Comparison of ENCODE assay signal across 1 cellular context in the genomic region with DNA sequence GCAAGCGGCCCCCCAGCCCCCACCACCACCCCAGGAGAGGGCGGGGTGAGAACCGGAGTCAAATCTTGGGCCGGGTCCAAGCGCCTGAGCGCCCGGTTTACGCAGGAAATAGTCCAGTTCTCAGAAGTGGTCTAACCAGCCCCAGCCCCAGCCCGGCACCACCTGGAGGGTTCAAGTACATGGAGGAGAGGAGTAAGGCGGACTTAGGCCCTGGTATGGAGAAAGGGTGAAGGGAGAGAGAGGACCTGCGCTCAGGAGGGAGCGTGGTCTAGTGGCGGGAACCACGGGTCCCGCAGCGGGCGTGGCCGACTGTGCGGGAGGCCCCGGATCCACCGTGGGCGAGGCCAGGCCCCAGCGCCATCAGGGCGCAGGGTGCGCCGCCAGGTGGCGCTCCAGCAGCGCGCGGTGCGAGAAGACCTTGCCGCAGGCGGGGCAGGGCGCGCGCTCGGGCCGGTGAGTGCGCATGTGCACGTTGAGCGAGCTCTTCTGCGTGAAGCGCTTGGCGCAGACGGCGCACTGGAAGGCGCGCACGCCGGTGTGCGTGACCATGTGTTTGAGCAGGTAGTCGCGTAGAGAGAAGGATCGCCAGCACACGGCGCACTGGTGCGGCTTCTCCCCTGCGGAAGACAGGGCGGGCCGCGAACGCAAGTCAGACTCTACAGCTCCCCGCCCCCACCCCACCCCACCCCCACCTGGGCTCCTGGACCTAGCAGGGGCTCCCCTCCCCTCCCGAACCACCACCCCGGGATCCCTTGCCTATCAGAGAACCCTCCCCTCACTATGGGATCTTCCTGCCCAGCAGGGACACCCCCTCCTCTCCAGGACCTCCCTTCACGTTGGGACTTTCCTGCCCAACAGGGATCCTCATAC.
TF ChIP-seq lines count a peak whose summit lies in the region.

No MANE protein-coding gene starts in this region.

TF ChIP-seq in K562, 482 proteins besides CTCF, POLR2A, EP300 and RAD21 (continued from another document and continues in another):
- TF ChIP-seq, protein P1, sequence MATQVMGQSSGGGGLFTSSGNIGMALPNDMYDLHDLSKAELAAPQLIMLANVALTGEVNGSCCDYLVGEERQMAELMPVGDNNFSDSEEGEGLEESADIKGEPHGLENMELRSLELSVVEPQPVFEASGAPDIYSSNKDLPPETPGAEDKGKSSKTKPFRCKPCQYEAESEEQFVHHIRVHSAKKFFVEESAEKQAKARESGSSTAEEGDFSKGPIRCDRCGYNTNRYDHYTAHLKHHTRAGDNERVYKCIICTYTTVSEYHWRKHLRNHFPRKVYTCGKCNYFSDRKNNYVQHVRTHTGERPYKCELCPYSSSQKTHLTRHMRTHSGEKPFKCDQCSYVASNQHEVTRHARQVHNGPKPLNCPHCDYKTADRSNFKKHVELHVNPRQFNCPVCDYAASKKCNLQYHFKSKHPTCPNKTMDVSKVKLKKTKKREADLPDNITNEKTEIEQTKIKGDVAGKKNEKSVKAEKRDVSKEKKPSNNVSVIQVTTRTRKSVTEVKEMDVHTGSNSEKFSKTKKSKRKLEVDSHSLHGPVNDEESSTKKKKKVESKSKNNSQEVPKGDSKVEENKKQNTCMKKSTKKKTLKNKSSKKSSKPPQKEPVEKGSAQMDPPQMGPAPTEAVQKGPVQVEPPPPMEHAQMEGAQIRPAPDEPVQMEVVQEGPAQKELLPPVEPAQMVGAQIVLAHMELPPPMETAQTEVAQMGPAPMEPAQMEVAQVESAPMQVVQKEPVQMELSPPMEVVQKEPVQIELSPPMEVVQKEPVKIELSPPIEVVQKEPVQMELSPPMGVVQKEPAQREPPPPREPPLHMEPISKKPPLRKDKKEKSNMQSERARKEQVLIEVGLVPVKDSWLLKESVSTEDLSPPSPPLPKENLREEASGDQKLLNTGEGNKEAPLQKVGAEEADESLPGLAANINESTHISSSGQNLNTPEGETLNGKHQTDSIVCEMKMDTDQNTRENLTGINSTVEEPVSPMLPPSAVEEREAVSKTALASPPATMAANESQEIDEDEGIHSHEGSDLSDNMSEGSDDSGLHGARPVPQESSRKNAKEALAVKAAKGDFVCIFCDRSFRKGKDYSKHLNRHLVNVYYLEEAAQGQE (CRISPR knock-in tag; IDR thresholded peaks at IDR 0.05; ENCODE audit: low read depth) = peak; percentile 51; the same call in 1 of the 2 replicates
- no peak for TF ChIP-seq FOXJ2 (tag; IDR thresholded peaks at IDR 0.05)
- TF ChIP-seq, protein P2, sequence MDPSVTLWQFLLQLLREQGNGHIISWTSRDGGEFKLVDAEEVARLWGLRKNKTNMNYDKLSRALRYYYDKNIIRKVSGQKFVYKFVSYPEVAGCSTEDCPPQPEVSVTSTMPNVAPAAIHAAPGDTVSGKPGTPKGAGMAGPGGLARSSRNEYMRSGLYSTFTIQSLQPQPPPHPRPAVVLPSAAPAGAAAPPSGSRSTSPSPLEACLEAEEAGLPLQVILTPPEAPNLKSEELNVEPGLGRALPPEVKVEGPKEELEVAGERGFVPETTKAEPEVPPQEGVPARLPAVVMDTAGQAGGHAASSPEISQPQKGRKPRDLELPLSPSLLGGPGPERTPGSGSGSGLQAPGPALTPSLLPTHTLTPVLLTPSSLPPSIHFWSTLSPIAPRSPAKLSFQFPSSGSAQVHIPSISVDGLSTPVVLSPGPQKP (CRISPR knock-in tag; IDR thresholded peaks at IDR 0.05) = no peak
- TF ChIP-seq SMARCC2 (IDR thresholded peaks at IDR 0.05; ENCODE audit: low read depth) = no peak
- peak; percentile 91 for TF ChIP-seq FIP1L1 (IDR thresholded peaks at IDR 0.05; ENCODE audit: low read depth, low read length, poor library complexity, severe bottlenecking)
- TF ChIP-seq, protein P3, sequence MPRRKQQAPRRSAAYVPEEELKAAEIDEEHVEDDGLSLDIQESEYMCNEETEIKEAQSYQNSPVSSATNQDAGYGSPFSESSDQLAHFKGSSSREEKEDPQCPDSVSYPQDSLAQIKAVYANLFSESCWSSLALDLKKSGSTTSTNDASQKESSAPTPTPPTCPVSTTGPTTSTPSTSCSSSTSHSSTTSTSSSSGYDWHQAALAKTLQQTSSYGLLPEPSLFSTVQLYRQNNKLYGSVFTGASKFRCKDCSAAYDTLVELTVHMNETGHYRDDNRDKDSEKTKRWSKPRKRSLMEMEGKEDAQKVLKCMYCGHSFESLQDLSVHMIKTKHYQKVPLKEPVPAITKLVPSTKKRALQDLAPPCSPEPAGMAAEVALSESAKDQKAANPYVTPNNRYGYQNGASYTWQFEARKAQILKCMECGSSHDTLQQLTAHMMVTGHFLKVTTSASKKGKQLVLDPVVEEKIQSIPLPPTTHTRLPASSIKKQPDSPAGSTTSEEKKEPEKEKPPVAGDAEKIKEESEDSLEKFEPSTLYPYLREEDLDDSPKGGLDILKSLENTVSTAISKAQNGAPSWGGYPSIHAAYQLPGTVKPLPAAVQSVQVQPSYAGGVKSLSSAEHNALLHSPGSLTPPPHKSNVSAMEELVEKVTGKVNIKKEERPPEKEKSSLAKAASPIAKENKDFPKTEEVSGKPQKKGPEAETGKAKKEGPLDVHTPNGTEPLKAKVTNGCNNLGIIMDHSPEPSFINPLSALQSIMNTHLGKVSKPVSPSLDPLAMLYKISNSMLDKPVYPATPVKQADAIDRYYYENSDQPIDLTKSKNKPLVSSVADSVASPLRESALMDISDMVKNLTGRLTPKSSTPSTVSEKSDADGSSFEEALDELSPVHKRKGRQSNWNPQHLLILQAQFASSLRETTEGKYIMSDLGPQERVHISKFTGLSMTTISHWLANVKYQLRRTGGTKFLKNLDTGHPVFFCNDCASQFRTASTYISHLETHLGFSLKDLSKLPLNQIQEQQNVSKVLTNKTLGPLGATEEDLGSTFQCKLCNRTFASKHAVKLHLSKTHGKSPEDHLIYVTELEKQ (CRISPR knock-in tag; IDR thresholded peaks at IDR 0.05) = no peak
- TF ChIP-seq SMARCA5 (IDR thresholded peaks at IDR 0.05) = no peak
- TF ChIP-seq RBBP5 (IDR thresholded peaks at IDR 0.05; ENCODE audit: borderline replicate concordance, insufficient read depth, low read length, poor library complexity, severe bottlenecking) = no peak
- TF ChIP-seq GTF2A2 (tag; IDR thresholded peaks at IDR 0.05) = no peak
- 0 out of 2 replicates have a peak, but pooled peaks have one; percentile 11 for TF ChIP-seq NR4A1 (CRISPR knock-in tag; IDR thresholded peaks at IDR 0.05)
- TF ChIP-seq NR4A1 (tag; IDR thresholded peaks at IDR 0.05) = no peak
- no peak for TF ChIP-seq NFE2 (IDR thresholded peaks at IDR 0.05; ENCODE audit: low read depth)
- no peak for TF ChIP-seq GATA2 (CRISPR knock-in tag; IDR thresholded peaks at IDR 0.05)
- TF ChIP-seq CTBP1 (IDR thresholded peaks at IDR 0.05; ENCODE audit: borderline replicate concordance) = peak; percentile 97
- TF ChIP-seq L3MBTL2 (IDR thresholded peaks at IDR 0.05) = peak; percentile 94
- no peak for TF ChIP-seq FOXA1 (IDR thresholded peaks at IDR 0.05; ENCODE audit: borderline replicate concordance)
- TF ChIP-seq CHD1 (IDR thresholded peaks at IDR 0.05; ENCODE audit: low read length) = no peak
- TF ChIP-seq MYC (IDR thresholded peaks at IDR 0.05; ENCODE audit: low read depth, low read length) = peak; percentile 92
- no peak for TF ChIP-seq MYC (CRISPR knock-in tag; IDR thresholded peaks at IDR 0.05; ENCODE audit: borderline replicate concordance, low read depth)
- no peak for TF ChIP-seq KAT2B (IDR thresholded peaks at IDR 0.05; ENCODE audit: low read depth, low read length)
- TF ChIP-seq HCFC1 (IDR thresholded peaks at IDR 0.05; ENCODE audit: low read depth, low read length) = peak; percentile 52
- TF ChIP-seq SP1 (CRISPR knock-in tag; IDR thresholded peaks at IDR 0.05) = peak; percentile 60
- TF ChIP-seq U2AF2 (optimal IDR thresholded peaks at IDR 0.05; ENCODE audit: low read depth, low read length) = no peak
- no peak for TF ChIP-seq CHD2 (IDR thresholded peaks at IDR 0.05; ENCODE audit: low read depth, low read length)
- TF ChIP-seq RBM15 (IDR thresholded peaks at IDR 0.05; ENCODE audit: insufficient read depth, low read length) = no peak
- no peak for TF ChIP-seq RBM17 (IDR thresholded peaks at IDR 0.05; ENCODE audit: borderline replicate concordance, low read depth, low read length)
- no peak for TF ChIP-seq ZNF146 (CRISPR knock-in tag; IDR thresholded peaks at IDR 0.05; ENCODE audit: unreplicated experiment)
- TF ChIP-seq ZNF445 (CRISPR knock-in tag; IDR thresholded peaks at IDR 0.05; ENCODE audit: low read depth) = no peak
- no peak for TF ChIP-seq CBX8 (IDR thresholded peaks at IDR 0.05; ENCODE audit: borderline replicate concordance, extremely low read depth, low read depth, low read length, poor library complexity, severe bottlenecking)
- TF ChIP-seq, protein P4, sequence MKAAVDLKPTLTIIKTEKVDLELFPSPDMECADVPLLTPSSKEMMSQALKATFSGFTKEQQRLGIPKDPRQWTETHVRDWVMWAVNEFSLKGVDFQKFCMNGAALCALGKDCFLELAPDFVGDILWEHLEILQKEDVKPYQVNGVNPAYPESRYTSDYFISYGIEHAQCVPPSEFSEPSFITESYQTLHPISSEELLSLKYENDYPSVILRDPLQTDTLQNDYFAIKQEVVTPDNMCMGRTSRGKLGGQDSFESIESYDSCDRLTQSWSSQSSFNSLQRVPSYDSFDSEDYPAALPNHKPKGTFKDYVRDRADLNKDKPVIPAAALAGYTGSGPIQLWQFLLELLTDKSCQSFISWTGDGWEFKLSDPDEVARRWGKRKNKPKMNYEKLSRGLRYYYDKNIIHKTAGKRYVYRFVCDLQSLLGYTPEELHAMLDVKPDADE (conservative IDR thresholded peaks at IDR 0.05; ENCODE audit: control insufficient read depth, low read depth, low read length) = no peak
- no peak for TF ChIP-seq FOSL1 (tag; conservative IDR thresholded peaks at IDR 0.05)
- TF ChIP-seq ZNF764 (CRISPR knock-in tag; IDR thresholded peaks at IDR 0.05; ENCODE audit: low read depth) = no peak
- TF ChIP-seq MTA1 (IDR thresholded peaks at IDR 0.05; ENCODE audit: borderline replicate concordance) = no peak
- TF ChIP-seq, protein P5, sequence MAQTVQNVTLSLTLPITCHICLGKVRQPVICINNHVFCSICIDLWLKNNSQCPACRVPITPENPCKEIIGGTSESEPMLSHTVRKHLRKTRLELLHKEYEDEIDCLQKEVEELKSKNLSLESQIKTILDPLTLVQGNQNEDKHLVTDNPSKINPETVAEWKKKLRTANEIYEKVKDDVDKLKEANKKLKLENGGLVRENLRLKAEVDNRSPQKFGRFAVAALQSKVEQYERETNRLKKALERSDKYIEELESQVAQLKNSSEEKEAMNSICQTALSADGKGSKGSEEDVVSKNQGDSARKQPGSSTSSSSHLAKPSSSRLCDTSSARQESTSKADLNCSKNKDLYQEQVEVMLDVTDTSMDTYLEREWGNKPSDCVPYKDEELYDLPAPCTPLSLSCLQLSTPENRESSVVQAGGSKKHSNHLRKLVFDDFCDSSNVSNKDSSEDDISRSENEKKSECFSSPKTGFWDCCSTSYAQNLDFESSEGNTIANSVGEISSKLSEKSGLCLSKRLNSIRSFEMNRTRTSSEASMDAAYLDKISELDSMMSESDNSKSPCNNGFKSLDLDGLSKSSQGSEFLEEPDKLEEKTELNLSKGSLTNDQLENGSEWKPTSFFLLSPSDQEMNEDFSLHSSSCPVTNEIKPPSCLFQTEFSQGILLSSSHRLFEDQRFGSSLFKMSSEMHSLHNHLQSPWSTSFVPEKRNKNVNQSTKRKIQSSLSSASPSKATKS (CRISPR knock-in tag; IDR thresholded peaks at IDR 0.05) = no peak
- TF ChIP-seq SIX5 (IDR thresholded peaks at IDR 0.05; ENCODE audit: borderline replicate concordance in 1 of 2, insufficient read depth in 1 of 2, low read depth in 1 of 2, low read length in 2 of 2) = no peak
- TF ChIP-seq NRF1 (conservative IDR thresholded peaks at IDR 0.05 in 1 of 2, IDR thresholded peaks at IDR 0.05 in 1 of 2) = peak; percentile 93 to 95
- TF ChIP-seq SOX6 (IDR thresholded peaks at IDR 0.05) = peak; percentile 66
- peak; percentile 40 for TF ChIP-seq RBM22 (IDR thresholded peaks at IDR 0.05; ENCODE audit: low read depth, low read length, poor library complexity, severe bottlenecking)
- TF ChIP-seq HSF4 (CRISPR knock-in tag; IDR thresholded peaks at IDR 0.05; ENCODE audit: borderline replicate concordance) = no peak
- peak; percentile 87 for TF ChIP-seq EP400 (IDR thresholded peaks at IDR 0.05)
- no peak for TF ChIP-seq ZNF57 (CRISPR knock-in tag; IDR thresholded peaks at IDR 0.05)
